Comparison of ENCODE assay signal across 28 cellular contexts in genomic region chr2:88684519-88684918, GRCh38.
"Had no signal": no experiment of that assay in that cellular context is flagged by ENCODE, and none has a peak within 500 bp of the region (broad histone marks: within the 10 kb centered on the region; RNA-seq: fewer than 3 reads in every experiment).

No MANE protein-coding gene starts in this region.

- H3K4me1 ChIP-seq: colonic mucosa, esophagus muscularis mucosa, esophagus squamous epithelium, foreskin keratinocyte, gastrocnemius medialis, gastroesophageal sphincter had no signal

- DNase-seq: colonic mucosa; cortex of kidney; dermis blood vessel endothelial cell; dorsolateral prefrontal cortex; effector CD4-positive, alpha-beta T cell; effector CD8-positive, alpha-beta T cell; effector memory CD4-positive, alpha-beta T cell; effector memory CD8-positive, alpha-beta T cell; erythroblast; esophagus squamous epithelium; foreskin fibroblast; foreskin keratinocyte; foreskin melanocyte; gastrocnemius medialis; glutamatergic neuron; head of caudate nucleus; heart left ventricle; heart right ventricle had no signal

- FAIRE-seq: colon, endometrium, endothelial cell of umbilical vein, frontal cortex had no signal

- H3K4me3 ChIP-seq: colonic mucosa, coronary artery, dorsolateral prefrontal cortex, esophagus muscularis mucosa, esophagus squamous epithelium, gastrocnemius medialis, gastroesophageal sphincter, heart left ventricle, heart right ventricle had no signal

- H3K27ac ChIP-seq: colonic mucosa, coronary artery, dorsolateral prefrontal cortex, epithelial cell of prostate, esophagus muscularis mucosa, esophagus squamous epithelium, foreskin keratinocyte, gastrocnemius medialis, gastroesophageal sphincter, heart left ventricle, heart right ventricle had no signal

- ATAC-seq: effector memory CD8-positive, alpha-beta T cell; esophagus mucosa; foreskin keratinocyte; gastrocnemius medialis; gastroesophageal sphincter; heart left ventricle; heart right ventricle had no signal

- H3K9me3 ChIP-seq: colonic mucosa, esophagus muscularis mucosa, gastrocnemius medialis, gastroesophageal sphincter had no signal

- H3K27ac Mint-ChIP-seq: dendritic cell treated with granulocyte-macrophage colony-stimulating factor and Interleukin-4, amounts not matched to agents 40 ng/mL and 50 ng/mL, for 4 days; effector memory CD8-positive, alpha-beta T cell had no signal

- H3K27me3 ChIP-seq: colonic mucosa, dorsolateral prefrontal cortex, esophagus muscularis mucosa, esophagus squamous epithelium, foreskin keratinocyte, gastrocnemius medialis, gastroesophageal sphincter, heart left ventricle, heart right ventricle had no signal

- H3K36me3 ChIP-seq: colonic mucosa, esophagus muscularis mucosa, esophagus squamous epithelium, gastrocnemius medialis, gastroesophageal sphincter, heart left ventricle, heart right ventricle had no signal

- H3K4me3 Mint-ChIP-seq: dendritic cell treated with granulocyte-macrophage colony-stimulating factor and Interleukin-4, amounts not matched to agents 40 ng/mL and 50 ng/mL, for 4 days; effector memory CD8-positive, alpha-beta T cell had no signal
